Comparison of ENCODE assay signal across 8 cellular contexts in the genomic region with DNA sequence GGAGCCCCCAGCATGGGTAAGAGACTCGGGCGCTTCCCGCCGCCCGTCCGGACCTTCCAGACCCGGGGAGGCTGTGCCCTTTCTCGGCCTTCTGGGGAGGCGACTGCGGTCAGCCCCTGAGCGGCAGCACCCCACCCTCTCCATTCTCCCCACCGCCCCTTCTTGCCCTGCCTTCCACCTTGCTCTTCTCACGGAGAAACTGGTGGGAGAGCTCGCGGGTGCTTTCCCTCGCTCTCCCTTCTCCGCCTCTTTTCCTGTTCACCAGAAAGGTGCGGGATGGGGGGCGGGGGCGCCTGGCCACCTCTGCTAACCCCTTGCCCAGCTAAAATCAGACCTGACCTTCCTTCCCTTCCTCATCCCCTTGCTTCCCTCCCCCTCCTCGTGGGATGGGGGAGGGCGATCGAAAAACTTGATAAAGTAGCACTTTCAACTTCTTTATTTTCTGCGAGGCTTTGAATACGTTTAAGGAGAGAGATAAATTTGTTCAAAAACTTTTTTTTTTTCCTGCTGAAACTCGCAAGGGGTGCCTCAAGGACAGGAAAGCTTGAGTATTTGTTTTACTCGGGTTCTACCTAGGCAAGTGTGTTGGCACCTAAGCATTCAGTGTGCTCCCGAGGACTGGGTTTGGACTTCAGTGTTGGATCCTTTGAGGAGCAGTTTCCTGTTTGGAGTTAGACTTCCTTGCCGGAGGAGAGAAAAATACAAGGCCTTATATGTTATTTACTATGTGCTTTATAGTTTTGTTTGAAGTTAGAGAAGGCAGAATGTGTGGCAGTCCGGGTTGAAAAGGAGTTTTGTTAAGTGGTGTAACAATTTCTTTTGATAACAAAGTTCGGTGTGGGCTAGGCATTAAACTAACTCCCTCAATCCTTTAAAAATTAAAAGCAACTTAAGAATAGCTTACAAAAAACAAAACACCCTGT. TPM values are rescaled to one million over a fixed set of nuclear protein-coding genes. Genes with fewer than 3 reads are reported as not detected.
DNase-seq lines count a peak whose midpoint lies in the region; ATAC-seq, FAIRE-seq and TF ChIP-seq lines count a peak whose summit lies in the region.

No MANE protein-coding gene starts in this region.

- DNase-seq in activated CD4-positive, alpha-beta T cell treated with anti-CD3 and anti-CD28 coated beads for 36 hours: no peak
- no peak for DNase-seq in activated CD4-positive, alpha-beta T cell treated with anti-CD3 and anti-CD28 coated beads for 48 hours
- no peak for DNase-seq in HFFc6
- DNase-seq in NCI-H524 (lab: John Stamatoyannopoulos, UW): peak; percentile 18 to 48
- DNase-seq in astrocyte of the cerebellum (ENCODE audit: low read depth): no peak
- peak; percentile 47 for DNase-seq in iPS-NIHi11 (ENCODE audit: low spot score)
- DNase-seq in small intestine: peak; percentile 69

- FAIRE-seq in small intestine (lab: Jason Lieb, UNC): no peak

- POLR2A ChIA-PET in activated CD4-positive, alpha-beta T cell treated with anti-CD3 and anti-CD28 coated beads for 36 hours (lab: Charles Lee): interaction anchor here (0.7 to 0.9 kb wide), 3 partner anchors 8 to 122 kb away, joined by 3 to 4 read pairs (median 3); no protein-coding TSS in a partner anchor

- H3K9me3 Mint-ChIP-seq in activated CD4-positive, alpha-beta T cell treated with anti-CD3 and anti-CD28 coated beads for 36 hours (ENCODE audit: low read depth): no peaks in the 10 kb centered on the region
- H3K9me3 Mint-ChIP-seq in HFFc6: no peaks in the 10 kb centered on the region

- peak overlapping the region; percentile 98 for H3K27ac Mint-ChIP-seq in activated CD4-positive, alpha-beta T cell treated with anti-CD3 and anti-CD28 coated beads for 36 hours
- peak overlapping the region; percentile 92 for H3K27ac Mint-ChIP-seq in HFFc6

- H3K4me3 ChIP-seq in astrocyte of the cerebellum (ENCODE audit: low read depth, low read length) (peak overlapping the region; percentile 79), small intestine (ENCODE audit: low read depth in 1 of 2, low read length in 2 of 2) (peak overlapping the region; percentile 90 to 96)

- H3K4me3 Mint-ChIP-seq in activated CD4-positive, alpha-beta T cell treated with anti-CD3 and anti-CD28 coated beads for 36 hours: peak overlapping the region; percentile 97
- peak overlapping the region; percentile 100 for H3K4me3 Mint-ChIP-seq in HFFc6

- peak overlapping the region; percentile 97 to 98 for H3K27ac ChIP-seq in small intestine (ENCODE audit: low read depth in 1 of 2, low read length in 1 of 2)

- H3K27me3 Mint-ChIP-seq in activated CD4-positive, alpha-beta T cell treated with anti-CD3 and anti-CD28 coated beads for 36 hours: no peaks in the 10 kb centered on the region
- H3K27me3 Mint-ChIP-seq in HFFc6 (ENCODE audit: insufficient read depth): no peaks in the 10 kb centered on the region

- no peaks in the 10 kb centered on the region for H3K36me3 ChIP-seq in small intestine (ENCODE audit: control insufficient read depth in 2 of 2, insufficient read depth in 2 of 2, low read length in 2 of 2)

- H3K9me3 ChIP-seq in small intestine (ENCODE audit: control insufficient read depth, low read depth): no peaks in the 10 kb centered on the region

- peaks cover 38% of the 10 kb centered on the region for H3K4me1 Mint-ChIP-seq in activated CD4-positive, alpha-beta T cell treated with anti-CD3 and anti-CD28 coated beads for 36 hours
- peaks cover 41% of the 10 kb centered on the region for H3K4me1 Mint-ChIP-seq in HFFc6 (ENCODE audit: low read depth)

- intact Hi-C loops in activated CD4-positive, alpha-beta T cell treated with anti-CD3 and anti-CD28 coated beads for 36 hours (cut with DNase I, micrococcal nuclease): loop anchor here (2.0 to 10.0 kb wide), 3 partner anchors 64 to 1354 kb away; a partner anchor contains a TSS

- TF ChIP-seq CTCF in HFFc6 (IDR thresholded peaks at IDR 0.05) (no peak), astrocyte of the cerebellum (IDR thresholded peaks at IDR 0.05; ENCODE audit: low read depth, low read length, missing control alignments) (no peak)

- in situ Hi-C loops in astrocyte of the cerebellum (cut with HindIII; ENCODE audit: low sequenced_read_pairs): loop anchor here (5.0 kb wide), 2 partner anchors 64 to 104 kb away; no protein-coding TSS in a partner anchor

- H3K27me3 ChIP-seq in small intestine (ENCODE audit: control insufficient read depth in 2 of 2, insufficient read depth in 2 of 2, low read length in 2 of 2): no peaks in the 10 kb centered on the region

- 1% methylated on average over 28 to 31 of the region's 31 CpGs for WGBS in small intestine, 3 donors

- CTCF ChIA-PET in activated CD4-positive, alpha-beta T cell treated with anti-CD3 and anti-CD28 coated beads for 36 hours (lab: Charles Lee): interaction anchor here (0.6 to 2.1 kb wide), 3 partner anchors 9 to 215 kb away, joined by 3 to 6 read pairs (median 4); no protein-coding TSS in a partner anchor

- peak; percentile 34 for ATAC-seq in activated CD4-positive, alpha-beta T cell treated with anti-CD3 and anti-CD28 coated beads for 36 hours
- no peak for ATAC-seq in GM19455 (IDR thresholded peaks at IDR 0.05; ENCODE audit: unreplicated experiment)

- H3K4me1 ChIP-seq in small intestine (ENCODE audit: control insufficient read depth in 2 of 2, insufficient read depth in 1 of 2, low read depth in 1 of 2, low read length in 1 of 2): peaks cover 0 to 5% of the 10 kb centered on the region in 2 donors

- H3K36me3 Mint-ChIP-seq in activated CD4-positive, alpha-beta T cell treated with anti-CD3 and anti-CD28 coated beads for 36 hours (ENCODE audit: low read depth): no peaks in the 10 kb centered on the region
- H3K36me3 Mint-ChIP-seq in HFFc6 (ENCODE audit: low read depth): peaks cover 5% of the 10 kb centered on the region; the same call in 1 of the 2 replicates

RNA-seq across cellular contexts. Expression of a gene that starts 0.9 kb away (rescaled TPM):
- 10 to 100 TPM; 28.4 to 29.3 TPM for total RNA-seq in activated CD4-positive, alpha-beta T cell treated with anti-CD3 and anti-CD28 coated beads for 36 hours
- total RNA-seq in HFFc6 (2021; fragmentation: NEBNext Ultra II Directional; extraction: Animal tissue kit (Norgen Biotek cat#: 25700)): 10 to 100 TPM; 18.1 to 23.0 (median 20.9) TPM
- 10 to 100 TPM; 24.4 to 68.7 (median 59.4) TPM for polyA plus RNA-seq in small intestine

Comparison
In these comparisons a context has a peak if more than half of its experiments do, and no peak if none do; other contexts are left out.
1. DNase-seq: peak in NCI-H524 (2 of 2), iPS-NIHi11 (single experiment) and small intestine (single experiment); none in activated CD4-positive, alpha-beta T cell treated with anti-CD3 and anti-CD28 coated beads for 36 hours (single experiment), activated CD4-positive, alpha-beta T cell treated with anti-CD3 and anti-CD28 coated beads for 48 hours (single experiment), HFFc6 (single experiment) and astrocyte of the cerebellum (single experiment).